In genomic region chr13:24693862-24694471, GRCh38 we compare ENCODE assay signal across 9 cellular contexts. TPM values are rescaled to one million over a fixed set of nuclear protein-coding genes. Genes with fewer than 3 reads are reported as not detected.
DNase-seq lines count a peak whose midpoint lies in the region; ATAC-seq, FAIRE-seq and TF ChIP-seq lines count a peak whose summit lies in the region.
"Had no signal": no experiment of that assay in that cellular context is flagged by ENCODE, and none has a peak within 500 bp of the region (broad histone marks: within the 10 kb centered on the region; RNA-seq: fewer than 3 reads in every experiment).

No MANE protein-coding gene starts in this region.

- intact Hi-C loops in heart right ventricle (cut with DNase I): loop anchor here in 6 of 10 donors (2.0 to 10.0 kb wide), 4 partner anchors 33 to 301 kb away; no protein-coding TSS in a partner anchor
- intact Hi-C loops in gastrocnemius medialis (cut with DNase I; ENCODE audit: low total_unique reads): loop anchor here (1.0 kb wide), 1 partner anchor 33 kb away; no protein-coding TSS in a partner anchor

- DNase-seq in AG08395 (ENCODE audit: low spot score) (peak; percentile 52), GM12891 (ENCODE audit: insufficient read length, low spot score) (peak; percentile 63), HuH-7 (ENCODE audit: low spot score) (peak; percentile 87), NT2/D1 (ENCODE audit: low read depth, low spot score) (no peak), heart right ventricle (peak in 1 of 2 donors; percentile 38), gastrocnemius medialis (peak in 1 of 2 donors; percentile 22), NCI-H187 treated with DMSO at 0.1 percent for 48 hours (lab: John Stamatoyannopoulos, UW) (no peak)

- in situ Hi-C loops in gastrocnemius medialis (cut with MboI; ENCODE audit: low sequenced_read_pairs in 4 of 4): loop anchor here in 2 of 4 donors (25.0 kb wide), 1 partner anchor 293 kb away; no protein-coding TSS in a partner anchor

- H3K27me3 ChIP-seq in NT2/D1 (ENCODE audit: insufficient read depth, insufficient read length) (no peaks in the 10 kb centered on the region), heart right ventricle (peaks cover 0 to 40% (median 26%) of the 10 kb centered on the region in 7 donors), gastrocnemius medialis (peaks cover 0 to 4% (median 0%) of the 10 kb centered on the region in 3 donors)

- no peaks in the 10 kb centered on the region for H3K4me1 ChIP-seq in NT2/D1 (ENCODE audit: insufficient read depth, insufficient read length)
- no peaks in the 10 kb centered on the region for H3K4me1 ChIP-seq in heart right ventricle
- H3K4me1 ChIP-seq in gastrocnemius medialis: no peaks in the 10 kb centered on the region

- TF ChIP-seq CTCF in heart right ventricle (IDR thresholded peaks at IDR 0.05): peak; percentile 36 to 74 (median 73)
- TF ChIP-seq CTCF in gastrocnemius medialis (IDR thresholded peaks at IDR 0.05 in 4 of 5, conservative IDR thresholded peaks at IDR 0.05 in 1 of 5): peak; percentile 24 to 64 (median 50)

- no peak overlapping the region for H3K4me3 ChIP-seq in NT2/D1 (ENCODE audit: insufficient read length, low read depth)
- no peak overlapping the region for H3K4me3 ChIP-seq in heart right ventricle
- no peak overlapping the region for H3K4me3 ChIP-seq in gastrocnemius medialis

- TF ChIP-seq POLR2A in GM12891 (IDR thresholded peaks at IDR 0.05; ENCODE audit: low read depth, low read length) (no peak), gastrocnemius medialis (IDR thresholded peaks at IDR 0.05) (no peak)

- H3K9me3 ChIP-seq in NT2/D1 (ENCODE audit: insufficient read depth, low read length) (no peaks in the 10 kb centered on the region), heart right ventricle (no peaks in the 10 kb centered on the region), gastrocnemius medialis (no peaks in the 10 kb centered on the region)

- H3K4me3 Mint-ChIP-seq in activated naive CD8-positive, alpha-beta T cell: peak overlapping the region; percentile 42

- H3K4me1 Mint-ChIP-seq in activated naive CD8-positive, alpha-beta T cell (ENCODE audit: low read depth): peaks cover 7% of the 10 kb centered on the region

- peak in 6 of 8 donors; percentile 68 to 78 (median 73) for ATAC-seq in heart right ventricle
- peak; percentile 47 to 72 for ATAC-seq in gastrocnemius medialis

- H3K9ac ChIP-seq in NT2/D1 (ENCODE audit: insufficient read length, low read depth): peak overlapping the region; percentile 32

- H3K36me3 ChIP-seq in NT2/D1 (ENCODE audit: insufficient read depth, insufficient read length, low read length): no peaks in the 10 kb centered on the region
- H3K36me3 ChIP-seq in heart right ventricle: no peaks in the 10 kb centered on the region
- no peaks in the 10 kb centered on the region for H3K36me3 ChIP-seq in gastrocnemius medialis

- H3K9me3 Mint-ChIP-seq in activated naive CD8-positive, alpha-beta T cell (ENCODE audit: low read depth): no peaks in the 10 kb centered on the region

- H3K27ac ChIP-seq in heart right ventricle (no peak overlapping the region), gastrocnemius medialis (no peak overlapping the region)

- no peaks in the 10 kb centered on the region for H3K36me3 Mint-ChIP-seq in activated naive CD8-positive, alpha-beta T cell

- H3K27ac Mint-ChIP-seq in activated naive CD8-positive, alpha-beta T cell: no peak overlapping the region

- peaks cover 13% of the 10 kb centered on the region for H3K27me3 Mint-ChIP-seq in activated naive CD8-positive, alpha-beta T cell

- WGBS in heart right ventricle, 2 donors: 28 to 30% methylated on average over 17 of the region's 17 CpGs

- FAIRE-seq in GM12891 (lab: Jason Lieb, UNC): peak; percentile 87

TF ChIP-seq in GM12891, 5 proteins besides CTCF, POLR2A, EP300 and RAD21:
- TF ChIP-seq POU2F2 (IDR thresholded peaks at IDR 0.05; ENCODE audit: low read depth, low read length) (no peak), SPI1 (IDR thresholded peaks at IDR 0.05; ENCODE audit: low read depth, low read length) (no peak), PAX5 (IDR thresholded peaks at IDR 0.05; ENCODE audit: insufficient read depth, low read length, severe bottlenecking) (no peak), POLR2AphosphoS5 (IDR thresholded peaks at IDR 0.05; ENCODE audit: low read depth, low read length) (no peak), TAF1 (IDR thresholded peaks at IDR 0.05; ENCODE audit: low read depth, low read length) (no peak)

RNA-seq across cellular contexts. Expression of gene ATP12A, which starts 13.8 kb away (rescaled TPM):
- not detected for polyA plus RNA-seq in GM12891 (2012; ENCODE audit: low read depth, missing spikeins)
- total RNA-seq in heart right ventricle (not detected), gastrocnemius medialis (not detected)
- not detected for polyA plus RNA-seq in heart right ventricle
- total RNA-seq: mononuclear cell had no signal

Comparison
In these comparisons a context has a peak if more than half of its experiments do, and no peak if none do; other contexts are left out.
1. DNase-seq: peak in AG08395 (single experiment), GM12891 (single experiment) and HuH-7 (single experiment); none in NT2/D1 (single experiment) and NCI-H187 treated with DMSO at 0.1 percent for 48 hours (single experiment).